In genomic region chr7:92872701-92873100, GRCh38 we compare ENCODE assay signal across 1 cellular context.
TF ChIP-seq lines count a peak whose summit lies in the region.

No MANE protein-coding gene starts in this region.

TF ChIP-seq in SK-N-SH, 30 proteins besides CTCF, POLR2A, EP300 and RAD21 (continued from another document):
- TF ChIP-seq IRF3 (IDR thresholded peaks at IDR 0.05; ENCODE audit: low read depth, low read length) (no peak), RXRA (IDR thresholded peaks at IDR 0.05; ENCODE audit: borderline replicate concordance, low read depth) (0 out of 2 replicates have a peak, but pooled peaks have one; percentile 15), MAX (IDR thresholded peaks at IDR 0.05; ENCODE audit: low read depth) (no peak), PBX3 (IDR thresholded peaks at IDR 0.05) (no peak), ZBTB33 (IDR thresholded peaks at IDR 0.05; ENCODE audit: borderline replicate concordance, low read depth) (no peak), YY1 (IDR thresholded peaks at IDR 0.05; ENCODE audit: low read depth) (no peak), CHD2 (IDR thresholded peaks at IDR 0.05; ENCODE audit: low read length, partially characterized antibody) (no peak), TCF12 (IDR thresholded peaks at IDR 0.05) (peak; percentile 9; the same call in 1 of the 2 replicates), TAF1 (IDR thresholded peaks at IDR 0.05; ENCODE audit: borderline replicate concordance, low read depth, low read length) (no peak), EZH2phosphoT487 (IDR thresholded peaks at IDR 0.05; ENCODE audit: borderline replicate concordance, low read depth) (no peak), NFIC (IDR thresholded peaks at IDR 0.05; ENCODE audit: borderline replicate concordance) (peak; percentile 57), POLR2AphosphoS5 (IDR thresholded peaks at IDR 0.05; ENCODE audit: low read depth, low read length) (no peak), ELF1 (IDR thresholded peaks at IDR 0.05) (no peak), FOXM1 (IDR thresholded peaks at IDR 0.05; ENCODE audit: low read depth) (no peak), USF2 (IDR thresholded peaks at IDR 0.05; ENCODE audit: borderline replicate concordance, low read depth, low read length) (no peak), MEF2A (IDR thresholded peaks at IDR 0.05; ENCODE audit: borderline replicate concordance, low read depth) (peak; percentile 73), SIN3A (IDR thresholded peaks at IDR 0.05; ENCODE audit: borderline replicate concordance, low read depth, low read length) (no peak), RFX5 (IDR thresholded peaks at IDR 0.05; ENCODE audit: low read length) (no peak), RCOR1 (IDR thresholded peaks at IDR 0.05; ENCODE audit: low read length) (no peak), FOXJ3 (CRISPR knock-in tag; IDR thresholded peaks at IDR 0.05) (no peak), GABPA (IDR thresholded peaks at IDR 0.05; ENCODE audit: low read depth) (no peak), TEAD4 (IDR thresholded peaks at IDR 0.05; ENCODE audit: borderline replicate concordance, insufficient read depth) (no peak), NRF1 (IDR thresholded peaks at IDR 0.05; ENCODE audit: low read depth, low read length) (no peak), GATA2 (CRISPR knock-in tag; IDR thresholded peaks at IDR 0.05) (no peak), USF1 (IDR thresholded peaks at IDR 0.05; ENCODE audit: borderline replicate concordance, low read depth) (no peak)
